Comparison of ENCODE assay signal across 9 cellular contexts in genomic region chr14:64721391-64721791, GRCh38. TPM values are rescaled to one million over a fixed set of nuclear protein-coding genes. Genes with fewer than 3 reads are reported as not detected.
DNase-seq lines count a peak whose midpoint lies in the region; ATAC-seq and TF ChIP-seq lines count a peak whose summit lies in the region.
"Had no signal": no experiment of that assay in that cellular context is flagged by ENCODE, and none has a peak within 500 bp of the region (broad histone marks: within the 10 kb centered on the region; RNA-seq: fewer than 3 reads in every experiment).

No MANE protein-coding gene starts in this region.

- no peak overlapping the region for H3K27ac Mint-ChIP-seq in WTC11
- H3K27ac Mint-ChIP-seq in stimulated activated naive B cell treated with anti-CD40 and anti-IgM and Interleukin-4, amounts not matched to agents 10 μg/mL and 1 μg/mL and 100 μg/mL, for 72 hours: no peak overlapping the region

- no peak overlapping the region for H3K4me3 Mint-ChIP-seq in WTC11
- H3K4me3 Mint-ChIP-seq in stimulated activated naive B cell treated with anti-CD40 and anti-IgM and Interleukin-4, amounts not matched to agents 10 μg/mL and 1 μg/mL and 100 μg/mL, for 72 hours: no peak overlapping the region

- CTCF ChIA-PET in WTC11 (lab: Charles Lee): interaction anchor here (0.7 to 1.4 kb wide), 3 partner anchors 14 to 43 kb away, joined by 3 to 6 read pairs (median 3); partner anchors contain the start of gene PLEKHG3

- H3K4me1 ChIP-seq in GM23248 (ENCODE audit: insufficient read depth): peaks cover 25% of the 10 kb centered on the region
- peaks cover 52% of the 10 kb centered on the region for H3K4me1 ChIP-seq in smooth muscle cell (ENCODE audit: low read depth)

- TF ChIP-seq CTCF in WTC11 (IDR thresholded peaks at IDR 0.05) (no peak), smooth muscle cell (IDR thresholded peaks at IDR 0.05; ENCODE audit: borderline replicate concordance, insufficient read depth, poor library complexity, severe bottlenecking) (no peak)

- no peaks in the 10 kb centered on the region for H3K27me3 Mint-ChIP-seq in WTC11 (ENCODE audit: low read depth)
- H3K27me3 Mint-ChIP-seq in stimulated activated naive B cell treated with anti-CD40 and anti-IgM and Interleukin-4, amounts not matched to agents 10 μg/mL and 1 μg/mL and 100 μg/mL, for 72 hours: peaks cover 0 to 13% of the 10 kb centered on the region in 2 donors

- H3K4me3 ChIP-seq in GM23248 (no peak overlapping the region), smooth muscle cell (no peak overlapping the region)

- H3K9ac ChIP-seq in GM23248 (peak overlapping the region; percentile 54), smooth muscle cell (ENCODE audit: low read depth) (peak overlapping the region; percentile 28)

- H3F3A ChIP-seq in GM23248 (ENCODE audit: insufficient read depth) (no peaks in the 10 kb centered on the region; the same call in 1 of the 2 replicates), smooth muscle cell (ENCODE audit: low read depth) (no peaks in the 10 kb centered on the region)

- no peaks in the 10 kb centered on the region for H3K9me3 Mint-ChIP-seq in WTC11
- H3K9me3 Mint-ChIP-seq in stimulated activated naive B cell treated with anti-CD40 and anti-IgM and Interleukin-4, amounts not matched to agents 10 μg/mL and 1 μg/mL and 100 μg/mL, for 72 hours: no peaks in the 10 kb centered on the region

- intact Hi-C loops in left ventricle myocardium superior (cut with micrococcal nuclease): no loop called here

- ATAC-seq in WTC11 (no peak), left ventricle myocardium superior (peak; percentile 45), GM19023 (IDR thresholded peaks at IDR 0.05; ENCODE audit: unreplicated experiment) (no peak), HG03280 (IDR thresholded peaks at IDR 0.05; ENCODE audit: unreplicated experiment) (no peak)
- no peak for ATAC-seq in stimulated activated naive B cell treated with anti-CD40 and anti-IgM and Interleukin-4, amounts not matched to agents 10 μg/mL and 1 μg/mL and 100 μg/mL, for 72 hours (replicated peaks)

- H3K27me3 ChIP-seq in GM23248 (replicated peaks; ENCODE audit: insufficient read depth) (no peaks in the 10 kb centered on the region), smooth muscle cell (ENCODE audit: low read depth) (no peaks in the 10 kb centered on the region)

- peak overlapping the region; percentile 66 for H3K27ac ChIP-seq in GM23248
- peak overlapping the region; percentile 80 for H3K27ac ChIP-seq in smooth muscle cell (ENCODE audit: low read depth)

- H2AFZ ChIP-seq in GM23248 (peak overlapping the region; percentile 64), smooth muscle cell (ENCODE audit: low read depth) (no peak overlapping the region)

- in situ Hi-C loops in GM23248 (cut with MboI): no loop called here

- H3K9me3 ChIP-seq in GM23248 (ENCODE audit: low read depth) (no peaks in the 10 kb centered on the region), smooth muscle cell (replicated peaks; ENCODE audit: low read depth) (no peaks in the 10 kb centered on the region)

- H3K79me2 ChIP-seq in GM23248 (ENCODE audit: insufficient read depth) (no peaks in the 10 kb centered on the region), smooth muscle cell (ENCODE audit: low read depth) (peaks cover 77% of the 10 kb centered on the region)

- H3K36me3 Mint-ChIP-seq in WTC11: no peaks in the 10 kb centered on the region
- H3K36me3 Mint-ChIP-seq in stimulated activated naive B cell treated with anti-CD40 and anti-IgM and Interleukin-4, amounts not matched to agents 10 μg/mL and 1 μg/mL and 100 μg/mL, for 72 hours: no peaks in the 10 kb centered on the region

- WGBS in GM23248 (ENCODE audit: low coverage in 1 of 2, low lambda C conversion rate in 2 of 2, missing lambda C conversion rate in 2 of 2), 2 experiments: 17 to 22% methylated on average over 5 of the region's 5 CpGs
- WGBS in smooth muscle cell (ENCODE audit: low lambda C conversion rate): 43% methylated on average over 5 of the region's 5 CpGs

- H3K9me2 ChIP-seq in GM23248 (ENCODE audit: insufficient read depth): no peaks in the 10 kb centered on the region

- no peaks in the 10 kb centered on the region for H4K20me1 ChIP-seq in GM23248 (ENCODE audit: insufficient read depth)
- H4K20me1 ChIP-seq in smooth muscle cell (ENCODE audit: low read depth): peaks cover 11% of the 10 kb centered on the region

- peaks cover 94% of the 10 kb centered on the region for H3K4me1 Mint-ChIP-seq in WTC11
- H3K4me1 Mint-ChIP-seq in stimulated activated naive B cell treated with anti-CD40 and anti-IgM and Interleukin-4, amounts not matched to agents 10 μg/mL and 1 μg/mL and 100 μg/mL, for 72 hours: peaks cover 0 to 7% of the 10 kb centered on the region in 2 donors

- H3K36me3 ChIP-seq in GM23248 (ENCODE audit: low read depth): no peaks in the 10 kb centered on the region
- no peaks in the 10 kb centered on the region for H3K36me3 ChIP-seq in smooth muscle cell (ENCODE audit: low read depth)

- H3K4me2 ChIP-seq in GM23248 (ENCODE audit: unreplicated experiment) (peak overlapping the region; percentile 49), smooth muscle cell (peak overlapping the region; percentile 19)

- DNase-seq in GM23248 (peak; percentile 93), WTC11 (ENCODE audit: low spot score) (no peak), left ventricle myocardium superior (no peak), smooth muscle cell (lab: John Stamatoyannopoulos, UW; ENCODE audit: unreplicated experiment) (no peak)
- no peak for DNase-seq in stimulated activated naive B cell treated with anti-CD40 and anti-IgM and Interleukin-4, amounts not matched to agents 10 μg/mL and 1 μg/mL and 100 μg/mL, for 72 hours
- no peak for DNase-seq in activated naive CD4-positive, alpha-beta T cell treated with anti-CD3 and anti-CD28 coated beads, Interleukin-2, amount 50 U/mL, for 16 hours
- DNase-seq: effector CD4-positive, alpha-beta T cell had no signal

- POLR2A ChIA-PET in WTC11 (lab: Charles Lee): no interaction called here

TF ChIP-seq in WTC11, 78 proteins besides CTCF, POLR2A, EP300 and RAD21:
- TF ChIP-seq ZNF423 (CRISPR knock-in tag; IDR thresholded peaks at IDR 0.05): 0 out of 2 replicates have a peak, but pooled peaks have one; percentile 28
- TF ChIP-seq ZNF425 (CRISPR knock-in tag; conservative IDR thresholded peaks at IDR 0.05): no peak

RNA-seq across cellular contexts. Expression of gene PLEKHG3, which starts 17.2 kb away (rescaled TPM):
- total RNA-seq in GM23248 (2014; rRNA removed; shearing (Covaris generic)): 4.6 and 6.9 TPM in 2 replicates
- 2.1 and 2.4 TPM in 2 replicates for polyA plus RNA-seq in GM23248 (2016; fragmentation: Nextera tagmentation; extraction: Ambion mirVana)
- total RNA-seq in WTC11 (2021): 70.6 to 75.3 TPM (median 71.8 TPM) in 3 replicates
- 22.0 TPM for total RNA-seq in left ventricle myocardium superior
- 15.6 and 17.6 TPM in 2 replicates for total RNA-seq in smooth muscle cell
- polyA plus RNA-seq in smooth muscle cell: 18.3 and 21.9 TPM in 2 replicates
